In genomic region chr12:104138747-104139186, GRCh38 we compare ENCODE assay signal across 8 cellular contexts. TPM values are rescaled to one million over a fixed set of nuclear protein-coding genes. Genes with fewer than 3 reads are reported as not detected.
A peak's percentile ranks its signal among the peaks of the same experiment; 100 is the strongest.
DNase-seq lines count a peak whose midpoint lies in the region; ATAC-seq and TF ChIP-seq lines count a peak whose summit lies in the region.

No MANE protein-coding gene starts in this region.

- WGBS in SK-N-SH (ENCODE audit: low lambda C conversion rate): 97% methylated on average over 9 of the region's 9 CpGs

- peak overlapping the region; percentile 81 for H2AFZ ChIP-seq in SK-N-SH (ENCODE audit: low read depth)

- H3K27ac ChIP-seq in SK-N-SH (ENCODE audit: low read depth in 2 of 2, low read length in 1 of 2) (peak overlapping the region; percentile 58 to 79; a peak in 3 of 4 replicates), angular gyrus (ENCODE audit: low read depth, low read length) (peak overlapping the region; percentile 83), substantia nigra (ENCODE audit: low read depth, low read length, poor library complexity, severe bottlenecking) (peak overlapping the region; percentile 82)

- DNase-seq in SK-N-SH (no peak), iPS-NIHi11 (ENCODE audit: low spot score) (peak; percentile 26), substantia nigra (lab: John Stamatoyannopoulos, UW) (peak in 13 of 49 donors; percentile 6 to 49 (median 26)), GM13977 (ENCODE audit: low spot score) (no peak)

- ATAC-seq in SK-N-SH treated with all-trans-retinoic acid at 6 μM for 48 hours (no peak), GM21367 (IDR thresholded peaks at IDR 0.05; ENCODE audit: unreplicated experiment) (no peak), GM18867 (IDR thresholded peaks at IDR 0.05; ENCODE audit: unreplicated experiment) (no peak)

- in situ Hi-C loops in GM13977 (cut with MboI; ENCODE audit: low pct_unique_long_range_greater_than_20kb, low sequenced_read_pairs, unreplicated experiment): no loop called here

- no peaks in the 10 kb centered on the region for H3K27me3 ChIP-seq in SK-N-SH (ENCODE audit: insufficient read depth)

- H4K20me1 ChIP-seq in SK-N-SH (ENCODE audit: insufficient read depth): no peaks in the 10 kb centered on the region

- peaks cover 6% of the 10 kb centered on the region for H3F3A ChIP-seq in SK-N-SH (replicated peaks; ENCODE audit: insufficient read depth)

- peaks cover 19 to 33% of the 10 kb centered on the region in 2 experiments for H3K4me1 ChIP-seq in SK-N-SH (ENCODE audit: control insufficient read depth in 1 of 2, insufficient read depth in 2 of 2, low read depth in 1 of 2, low read length in 1 of 2)

- no peak for TF ChIP-seq EP300 in SK-N-SH (IDR thresholded peaks at IDR 0.05; ENCODE audit: borderline replicate concordance in 1 of 2, low read depth in 1 of 2, low read length in 1 of 2)

- POLR2A ChIA-PET in SK-N-SH (lab: Yijun Ruan, JAX): interaction anchor here (0.6 to 2.1 kb wide), 8 partner anchors 9 to 847 kb away, joined by 3 to 22 read pairs (median 4); partner anchors contain the start of genes HSP90B1, NT5DC3 and TDG

- peak overlapping the region; percentile 70 for H3K9ac ChIP-seq in SK-N-SH

- H3K9me2 ChIP-seq in SK-N-SH: no peaks in the 10 kb centered on the region

- TF ChIP-seq CTCF in SK-N-SH (IDR thresholded peaks at IDR 0.05): no peak
- TF ChIP-seq CTCF in GM13977 (IDR thresholded peaks at IDR 0.05; ENCODE audit: extremely low read depth, insufficient read depth, missing control alignments): no peak

- H3K4me3 ChIP-seq in SK-N-SH (ENCODE audit: low read depth in 2 of 2, low read length in 1 of 2): peak overlapping the region; percentile 44 to 45; a peak in 3 of 4 replicates

- peaks cover 36% of the 10 kb centered on the region for H3K79me2 ChIP-seq in SK-N-SH (ENCODE audit: insufficient read depth)

- CTCF ChIA-PET in SK-N-SH (lab: Yijun Ruan, JAX): interaction anchor here (1.5 to 1.8 kb wide), 2 partner anchors 30 to 149 kb away, joined by 3 to 9 read pairs; no protein-coding TSS in a partner anchor

- H3K9me3 ChIP-seq in SK-N-SH: no peaks in the 10 kb centered on the region

- peak overlapping the region; percentile 75 for H3K4me2 ChIP-seq in SK-N-SH

- no peak for TF ChIP-seq RAD21 in SK-N-SH (IDR thresholded peaks at IDR 0.05; ENCODE audit: low read length)

- H3K36me3 ChIP-seq in SK-N-SH (replicated peaks in 1 of 2; ENCODE audit: control insufficient read depth in 1 of 2, insufficient read depth in 2 of 2, low read length in 1 of 2): peaks cover 0 to 6% of the 10 kb centered on the region in 2 experiments

TF ChIP-seq in SK-N-SH, 30 proteins besides CTCF, POLR2A, EP300 and RAD21:
- TF ChIP-seq RCOR1 (IDR thresholded peaks at IDR 0.05; ENCODE audit: low read length): no peak
- no peak for TF ChIP-seq FOXM1 (IDR thresholded peaks at IDR 0.05; ENCODE audit: low read depth)
- TF ChIP-seq ELF1 (IDR thresholded peaks at IDR 0.05): no peak
- TF ChIP-seq TCF12 (IDR thresholded peaks at IDR 0.05): no peak
- no peak for TF ChIP-seq USF1 (IDR thresholded peaks at IDR 0.05; ENCODE audit: borderline replicate concordance, low read depth)
- TF ChIP-seq EZH2phosphoT487 (IDR thresholded peaks at IDR 0.05; ENCODE audit: borderline replicate concordance, low read depth): no peak
- TF ChIP-seq RFX5 (IDR thresholded peaks at IDR 0.05; ENCODE audit: low read length): no peak
- no peak for TF ChIP-seq TAF1 (IDR thresholded peaks at IDR 0.05; ENCODE audit: borderline replicate concordance, low read depth, low read length)

TF ChIP-seq in SK-N-SH treated with all-trans-retinoic acid at 6 μM for 48 hours, 23 proteins besides CTCF, POLR2A, EP300 and RAD21:
- TF ChIP-seq ARNTL (CRISPR knock-in tag; IDR thresholded peaks at IDR 0.05; ENCODE audit: borderline replicate concordance, low read depth): no peak

RNA-seq across cellular contexts. Expression of gene NFYB, which starts 0.8 kb away (rescaled TPM):
- polyA plus RNA-seq in SK-N-SH (2012; rRNA removed): 11.0 and 16.7 TPM in 2 replicates
- polyA plus RNA-seq in SK-N-SH (2012; cell fraction: cytosol; rRNA removed): 18.1 and 23.6 TPM in 2 replicates
- 9.4 and 21.8 TPM in 2 replicates for polyA plus RNA-seq in SK-N-SH (2012; cell fraction: nucleus; rRNA removed)
